Comparison of ENCODE assay signal across 1 cellular context in the genomic region with DNA sequence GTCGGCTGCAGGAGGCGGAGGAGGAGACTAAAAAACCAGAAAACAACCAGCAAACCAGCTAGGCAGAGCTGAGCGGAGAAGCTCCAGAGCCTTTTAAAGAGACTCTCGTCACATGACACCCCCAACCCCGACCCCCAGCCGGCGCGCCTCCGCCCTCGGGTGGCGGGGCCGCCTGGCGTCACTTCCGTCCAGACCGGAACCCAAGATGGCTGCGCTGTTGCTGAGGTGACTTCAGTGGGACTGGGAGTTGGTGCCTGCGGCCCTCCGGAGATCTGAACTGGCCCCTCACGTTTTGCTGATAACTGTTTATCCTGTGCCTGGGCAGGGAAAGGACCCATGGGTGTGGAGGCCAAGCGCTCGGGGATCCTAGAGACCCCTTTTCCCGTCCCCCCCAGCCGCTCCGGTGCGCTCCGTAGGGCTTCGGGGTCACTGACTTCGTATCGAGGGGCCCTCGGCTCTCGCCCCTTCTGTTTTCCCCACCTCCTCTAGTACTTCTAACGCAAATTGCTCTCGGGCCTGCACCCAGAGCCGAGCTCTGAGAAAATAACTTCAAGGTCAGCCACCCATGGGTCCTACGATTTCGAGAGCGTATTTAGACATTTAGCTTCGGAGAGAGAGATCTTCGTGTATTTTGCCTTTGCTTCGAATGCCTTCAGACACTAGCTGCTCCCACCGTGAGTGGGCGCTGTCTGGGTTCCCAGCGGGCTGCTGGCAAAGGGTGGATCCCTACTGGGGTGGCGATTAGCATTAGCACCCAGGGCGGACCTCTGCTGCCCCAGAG.
TF ChIP-seq lines count a peak whose summit lies in the region.

A gene with protein sequence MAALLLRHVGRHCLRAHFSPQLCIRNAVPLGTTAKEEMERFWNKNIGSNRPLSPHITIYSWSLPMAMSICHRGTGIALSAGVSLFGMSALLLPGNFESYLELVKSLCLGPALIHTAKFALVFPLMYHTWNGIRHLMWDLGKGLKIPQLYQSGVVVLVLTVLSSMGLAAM (plus strand): TSS at position 181 of the 781 bp plus-strand sequence. CDS start 25 bp downstream, at position 206.

TF ChIP-seq in K562, 482 proteins besides CTCF, POLR2A, EP300 and RAD21 (continued from another document and continues in another):
- TF ChIP-seq, protein P1, sequence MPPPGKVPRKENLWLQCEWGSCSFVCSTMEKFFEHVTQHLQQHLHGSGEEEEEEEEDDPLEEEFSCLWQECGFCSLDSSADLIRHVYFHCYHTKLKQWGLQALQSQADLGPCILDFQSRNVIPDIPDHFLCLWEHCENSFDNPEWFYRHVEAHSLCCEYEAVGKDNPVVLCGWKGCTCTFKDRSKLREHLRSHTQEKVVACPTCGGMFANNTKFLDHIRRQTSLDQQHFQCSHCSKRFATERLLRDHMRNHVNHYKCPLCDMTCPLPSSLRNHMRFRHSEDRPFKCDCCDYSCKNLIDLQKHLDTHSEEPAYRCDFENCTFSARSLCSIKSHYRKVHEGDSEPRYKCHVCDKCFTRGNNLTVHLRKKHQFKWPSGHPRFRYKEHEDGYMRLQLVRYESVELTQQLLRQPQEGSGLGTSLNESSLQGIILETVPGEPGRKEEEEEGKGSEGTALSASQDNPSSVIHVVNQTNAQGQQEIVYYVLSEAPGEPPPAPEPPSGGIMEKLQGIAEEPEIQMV (tag; conservative IDR thresholded peaks at IDR 0.05; ENCODE audit: low read depth), result no peak
- TF ChIP-seq, protein P2, sequence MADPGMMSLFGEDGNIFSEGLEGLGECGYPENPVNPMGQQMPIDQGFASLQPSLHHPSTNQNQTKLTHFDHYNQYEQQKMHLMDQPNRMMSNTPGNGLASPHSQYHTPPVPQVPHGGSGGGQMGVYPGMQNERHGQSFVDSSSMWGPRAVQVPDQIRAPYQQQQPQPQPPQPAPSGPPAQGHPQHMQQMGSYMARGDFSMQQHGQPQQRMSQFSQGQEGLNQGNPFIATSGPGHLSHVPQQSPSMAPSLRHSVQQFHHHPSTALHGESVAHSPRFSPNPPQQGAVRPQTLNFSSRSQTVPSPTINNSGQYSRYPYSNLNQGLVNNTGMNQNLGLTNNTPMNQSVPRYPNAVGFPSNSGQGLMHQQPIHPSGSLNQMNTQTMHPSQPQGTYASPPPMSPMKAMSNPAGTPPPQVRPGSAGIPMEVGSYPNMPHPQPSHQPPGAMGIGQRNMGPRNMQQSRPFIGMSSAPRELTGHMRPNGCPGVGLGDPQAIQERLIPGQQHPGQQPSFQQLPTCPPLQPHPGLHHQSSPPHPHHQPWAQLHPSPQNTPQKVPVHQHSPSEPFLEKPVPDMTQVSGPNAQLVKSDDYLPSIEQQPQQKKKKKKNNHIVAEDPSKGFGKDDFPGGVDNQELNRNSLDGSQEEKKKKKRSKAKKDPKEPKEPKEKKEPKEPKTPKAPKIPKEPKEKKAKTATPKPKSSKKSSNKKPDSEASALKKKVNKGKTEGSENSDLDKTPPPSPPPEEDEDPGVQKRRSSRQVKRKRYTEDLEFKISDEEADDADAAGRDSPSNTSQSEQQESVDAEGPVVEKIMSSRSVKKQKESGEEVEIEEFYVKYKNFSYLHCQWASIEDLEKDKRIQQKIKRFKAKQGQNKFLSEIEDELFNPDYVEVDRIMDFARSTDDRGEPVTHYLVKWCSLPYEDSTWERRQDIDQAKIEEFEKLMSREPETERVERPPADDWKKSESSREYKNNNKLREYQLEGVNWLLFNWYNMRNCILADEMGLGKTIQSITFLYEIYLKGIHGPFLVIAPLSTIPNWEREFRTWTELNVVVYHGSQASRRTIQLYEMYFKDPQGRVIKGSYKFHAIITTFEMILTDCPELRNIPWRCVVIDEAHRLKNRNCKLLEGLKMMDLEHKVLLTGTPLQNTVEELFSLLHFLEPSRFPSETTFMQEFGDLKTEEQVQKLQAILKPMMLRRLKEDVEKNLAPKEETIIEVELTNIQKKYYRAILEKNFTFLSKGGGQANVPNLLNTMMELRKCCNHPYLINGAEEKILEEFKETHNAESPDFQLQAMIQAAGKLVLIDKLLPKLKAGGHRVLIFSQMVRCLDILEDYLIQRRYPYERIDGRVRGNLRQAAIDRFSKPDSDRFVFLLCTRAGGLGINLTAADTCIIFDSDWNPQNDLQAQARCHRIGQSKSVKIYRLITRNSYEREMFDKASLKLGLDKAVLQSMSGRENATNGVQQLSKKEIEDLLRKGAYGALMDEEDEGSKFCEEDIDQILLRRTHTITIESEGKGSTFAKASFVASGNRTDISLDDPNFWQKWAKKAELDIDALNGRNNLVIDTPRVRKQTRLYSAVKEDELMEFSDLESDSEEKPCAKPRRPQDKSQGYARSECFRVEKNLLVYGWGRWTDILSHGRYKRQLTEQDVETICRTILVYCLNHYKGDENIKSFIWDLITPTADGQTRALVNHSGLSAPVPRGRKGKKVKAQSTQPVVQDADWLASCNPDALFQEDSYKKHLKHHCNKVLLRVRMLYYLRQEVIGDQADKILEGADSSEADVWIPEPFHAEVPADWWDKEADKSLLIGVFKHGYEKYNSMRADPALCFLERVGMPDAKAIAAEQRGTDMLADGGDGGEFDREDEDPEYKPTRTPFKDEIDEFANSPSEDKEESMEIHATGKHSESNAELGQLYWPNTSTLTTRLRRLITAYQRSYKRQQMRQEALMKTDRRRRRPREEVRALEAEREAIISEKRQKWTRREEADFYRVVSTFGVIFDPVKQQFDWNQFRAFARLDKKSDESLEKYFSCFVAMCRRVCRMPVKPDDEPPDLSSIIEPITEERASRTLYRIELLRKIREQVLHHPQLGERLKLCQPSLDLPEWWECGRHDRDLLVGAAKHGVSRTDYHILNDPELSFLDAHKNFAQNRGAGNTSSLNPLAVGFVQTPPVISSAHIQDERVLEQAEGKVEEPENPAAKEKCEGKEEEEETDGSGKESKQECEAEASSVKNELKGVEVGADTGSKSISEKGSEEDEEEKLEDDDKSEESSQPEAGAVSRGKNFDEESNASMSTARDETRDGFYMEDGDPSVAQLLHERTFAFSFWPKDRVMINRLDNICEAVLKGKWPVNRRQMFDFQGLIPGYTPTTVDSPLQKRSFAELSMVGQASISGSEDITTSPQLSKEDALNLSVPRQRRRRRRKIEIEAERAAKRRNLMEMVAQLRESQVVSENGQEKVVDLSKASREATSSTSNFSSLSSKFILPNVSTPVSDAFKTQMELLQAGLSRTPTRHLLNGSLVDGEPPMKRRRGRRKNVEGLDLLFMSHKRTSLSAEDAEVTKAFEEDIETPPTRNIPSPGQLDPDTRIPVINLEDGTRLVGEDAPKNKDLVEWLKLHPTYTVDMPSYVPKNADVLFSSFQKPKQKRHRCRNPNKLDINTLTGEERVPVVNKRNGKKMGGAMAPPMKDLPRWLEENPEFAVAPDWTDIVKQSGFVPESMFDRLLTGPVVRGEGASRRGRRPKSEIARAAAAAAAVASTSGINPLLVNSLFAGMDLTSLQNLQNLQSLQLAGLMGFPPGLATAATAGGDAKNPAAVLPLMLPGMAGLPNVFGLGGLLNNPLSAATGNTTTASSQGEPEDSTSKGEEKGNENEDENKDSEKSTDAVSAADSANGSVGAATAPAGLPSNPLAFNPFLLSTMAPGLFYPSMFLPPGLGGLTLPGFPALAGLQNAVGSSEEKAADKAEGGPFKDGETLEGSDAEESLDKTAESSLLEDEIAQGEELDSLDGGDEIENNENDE (IDR thresholded peaks at IDR 0.05; ENCODE audit: low read depth, low read length), result no peak
- TF ChIP-seq ZNF239 (CRISPR knock-in tag; IDR thresholded peaks at IDR 0.05) (no peak), RBM17 (IDR thresholded peaks at IDR 0.05; ENCODE audit: borderline replicate concordance, low read depth, low read length) (no peak), CC2D1A (IDR thresholded peaks at IDR 0.05) (peak; percentile 46; the same call in 1 of the 2 replicates), ZNF384 (IDR thresholded peaks at IDR 0.05; ENCODE audit: low read depth, low read length) (no peak), TGIF2 (CRISPR knock-in tag; IDR thresholded peaks at IDR 0.05) (no peak), KAT7 (CRISPR knock-in tag; IDR thresholded peaks at IDR 0.05; ENCODE audit: borderline replicate concordance) (peak; percentile 77; the same call in 1 of the 2 replicates), KDM4B (IDR thresholded peaks at IDR 0.05; ENCODE audit: borderline replicate concordance in 2 of 2, low read depth in 1 of 2) (peak in 1 of 2 experiments; percentile 84; a peak in 1 of 4 replicates), TCF3 (CRISPR knock-in tag; IDR thresholded peaks at IDR 0.05) (no peak), DNMT1 (IDR thresholded peaks at IDR 0.05) (0 out of 2 replicates have a peak, but pooled peaks have one; percentile 77), ZNF3 (CRISPR knock-in tag; IDR thresholded peaks at IDR 0.05) (no peak), ZNF436 (CRISPR knock-in tag; IDR thresholded peaks at IDR 0.05) (no peak), MAZ (CRISPR knock-in tag; conservative IDR thresholded peaks at IDR 0.05 in 1 of 2, IDR thresholded peaks at IDR 0.05 in 1 of 2) (peak; percentile 92 to 96), STAT5B (CRISPR knock-in tag; IDR thresholded peaks at IDR 0.05) (no peak), OTX1 (CRISPR knock-in tag; IDR thresholded peaks at IDR 0.05) (no peak), SMC3 (conservative IDR thresholded peaks at IDR 0.05; ENCODE audit: insufficient read depth, low read depth, low read length) (no peak), CCAR2 (IDR thresholded peaks at IDR 0.05; ENCODE audit: low read depth, low read length) (no peak)
- TF ChIP-seq, protein P3, sequence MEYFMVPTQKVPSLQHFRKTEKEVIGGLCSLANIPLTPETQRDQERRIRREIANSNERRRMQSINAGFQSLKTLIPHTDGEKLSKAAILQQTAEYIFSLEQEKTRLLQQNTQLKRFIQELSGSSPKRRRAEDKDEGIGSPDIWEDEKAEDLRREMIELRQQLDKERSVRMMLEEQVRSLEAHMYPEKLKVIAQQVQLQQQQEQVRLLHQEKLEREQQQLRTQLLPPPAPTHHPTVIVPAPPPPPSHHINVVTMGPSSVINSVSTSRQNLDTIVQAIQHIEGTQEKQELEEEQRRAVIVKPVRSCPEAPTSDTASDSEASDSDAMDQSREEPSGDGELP (CRISPR knock-in tag; IDR thresholded peaks at IDR 0.05; ENCODE audit: borderline replicate concordance), result peak; percentile 84
- TF ChIP-seq, protein P4, sequence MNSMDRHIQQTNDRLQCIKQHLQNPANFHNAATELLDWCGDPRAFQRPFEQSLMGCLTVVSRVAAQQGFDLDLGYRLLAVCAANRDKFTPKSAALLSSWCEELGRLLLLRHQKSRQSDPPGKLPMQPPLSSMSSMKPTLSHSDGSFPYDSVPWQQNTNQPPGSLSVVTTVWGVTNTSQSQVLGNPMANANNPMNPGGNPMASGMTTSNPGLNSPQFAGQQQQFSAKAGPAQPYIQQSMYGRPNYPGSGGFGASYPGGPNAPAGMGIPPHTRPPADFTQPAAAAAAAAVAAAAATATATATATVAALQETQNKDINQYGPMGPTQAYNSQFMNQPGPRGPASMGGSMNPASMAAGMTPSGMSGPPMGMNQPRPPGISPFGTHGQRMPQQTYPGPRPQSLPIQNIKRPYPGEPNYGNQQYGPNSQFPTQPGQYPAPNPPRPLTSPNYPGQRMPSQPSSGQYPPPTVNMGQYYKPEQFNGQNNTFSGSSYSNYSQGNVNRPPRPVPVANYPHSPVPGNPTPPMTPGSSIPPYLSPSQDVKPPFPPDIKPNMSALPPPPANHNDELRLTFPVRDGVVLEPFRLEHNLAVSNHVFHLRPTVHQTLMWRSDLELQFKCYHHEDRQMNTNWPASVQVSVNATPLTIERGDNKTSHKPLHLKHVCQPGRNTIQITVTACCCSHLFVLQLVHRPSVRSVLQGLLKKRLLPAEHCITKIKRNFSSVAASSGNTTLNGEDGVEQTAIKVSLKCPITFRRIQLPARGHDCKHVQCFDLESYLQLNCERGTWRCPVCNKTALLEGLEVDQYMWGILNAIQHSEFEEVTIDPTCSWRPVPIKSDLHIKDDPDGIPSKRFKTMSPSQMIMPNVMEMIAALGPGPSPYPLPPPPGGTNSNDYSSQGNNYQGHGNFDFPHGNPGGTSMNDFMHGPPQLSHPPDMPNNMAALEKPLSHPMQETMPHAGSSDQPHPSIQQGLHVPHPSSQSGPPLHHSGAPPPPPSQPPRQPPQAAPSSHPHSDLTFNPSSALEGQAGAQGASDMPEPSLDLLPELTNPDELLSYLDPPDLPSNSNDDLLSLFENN (IDR thresholded peaks at IDR 0.05; ENCODE audit: low read depth in 2 of 2, low read length in 2 of 2), result no peak
- TF ChIP-seq, protein P5, sequence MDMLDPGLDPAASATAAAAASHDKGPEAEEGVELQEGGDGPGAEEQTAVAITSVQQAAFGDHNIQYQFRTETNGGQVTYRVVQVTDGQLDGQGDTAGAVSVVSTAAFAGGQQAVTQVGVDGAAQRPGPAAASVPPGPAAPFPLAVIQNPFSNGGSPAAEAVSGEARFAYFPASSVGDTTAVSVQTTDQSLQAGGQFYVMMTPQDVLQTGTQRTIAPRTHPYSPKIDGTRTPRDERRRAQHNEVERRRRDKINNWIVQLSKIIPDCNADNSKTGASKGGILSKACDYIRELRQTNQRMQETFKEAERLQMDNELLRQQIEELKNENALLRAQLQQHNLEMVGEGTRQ (CRISPR knock-in tag; IDR thresholded peaks at IDR 0.05), result peak; percentile 89
- TF ChIP-seq, protein P6, sequence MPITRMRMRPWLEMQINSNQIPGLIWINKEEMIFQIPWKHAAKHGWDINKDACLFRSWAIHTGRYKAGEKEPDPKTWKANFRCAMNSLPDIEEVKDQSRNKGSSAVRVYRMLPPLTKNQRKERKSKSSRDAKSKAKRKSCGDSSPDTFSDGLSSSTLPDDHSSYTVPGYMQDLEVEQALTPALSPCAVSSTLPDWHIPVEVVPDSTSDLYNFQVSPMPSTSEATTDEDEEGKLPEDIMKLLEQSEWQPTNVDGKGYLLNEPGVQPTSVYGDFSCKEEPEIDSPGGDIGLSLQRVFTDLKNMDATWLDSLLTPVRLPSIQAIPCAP (CRISPR knock-in tag; IDR thresholded peaks at IDR 0.05; ENCODE audit: borderline replicate concordance), result no peak
- TF ChIP-seq, protein P7, sequence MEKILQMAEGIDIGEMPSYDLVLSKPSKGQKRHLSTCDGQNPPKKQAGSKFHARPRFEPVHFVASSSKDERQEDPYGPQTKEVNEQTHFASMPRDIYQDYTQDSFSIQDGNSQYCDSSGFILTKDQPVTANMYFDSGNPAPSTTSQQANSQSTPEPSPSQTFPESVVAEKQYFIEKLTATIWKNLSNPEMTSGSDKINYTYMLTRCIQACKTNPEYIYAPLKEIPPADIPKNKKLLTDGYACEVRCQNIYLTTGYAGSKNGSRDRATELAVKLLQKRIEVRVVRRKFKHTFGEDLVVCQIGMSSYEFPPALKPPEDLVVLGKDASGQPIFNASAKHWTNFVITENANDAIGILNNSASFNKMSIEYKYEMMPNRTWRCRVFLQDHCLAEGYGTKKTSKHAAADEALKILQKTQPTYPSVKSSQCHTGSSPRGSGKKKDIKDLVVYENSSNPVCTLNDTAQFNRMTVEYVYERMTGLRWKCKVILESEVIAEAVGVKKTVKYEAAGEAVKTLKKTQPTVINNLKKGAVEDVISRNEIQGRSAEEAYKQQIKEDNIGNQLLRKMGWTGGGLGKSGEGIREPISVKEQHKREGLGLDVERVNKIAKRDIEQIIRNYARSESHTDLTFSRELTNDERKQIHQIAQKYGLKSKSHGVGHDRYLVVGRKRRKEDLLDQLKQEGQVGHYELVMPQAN (IDR thresholded peaks at IDR 0.05; ENCODE audit: borderline replicate concordance), result peak; percentile 23; the same call in 1 of the 2 replicates
- TF ChIP-seq, protein P8, sequence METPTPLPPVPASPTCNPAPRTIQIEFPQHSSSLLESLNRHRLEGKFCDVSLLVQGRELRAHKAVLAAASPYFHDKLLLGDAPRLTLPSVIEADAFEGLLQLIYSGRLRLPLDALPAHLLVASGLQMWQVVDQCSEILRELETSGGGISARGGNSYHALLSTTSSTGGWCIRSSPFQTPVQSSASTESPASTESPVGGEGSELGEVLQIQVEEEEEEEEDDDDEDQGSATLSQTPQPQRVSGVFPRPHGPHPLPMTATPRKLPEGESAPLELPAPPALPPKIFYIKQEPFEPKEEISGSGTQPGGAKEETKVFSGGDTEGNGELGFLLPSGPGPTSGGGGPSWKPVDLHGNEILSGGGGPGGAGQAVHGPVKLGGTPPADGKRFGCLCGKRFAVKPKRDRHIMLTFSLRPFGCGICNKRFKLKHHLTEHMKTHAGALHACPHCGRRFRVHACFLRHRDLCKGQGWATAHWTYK (CRISPR knock-in tag; IDR thresholded peaks at IDR 0.05), result peak; percentile 86
